7 cellular contexts compared by ENCODE assay signal in the genomic region with DNA sequence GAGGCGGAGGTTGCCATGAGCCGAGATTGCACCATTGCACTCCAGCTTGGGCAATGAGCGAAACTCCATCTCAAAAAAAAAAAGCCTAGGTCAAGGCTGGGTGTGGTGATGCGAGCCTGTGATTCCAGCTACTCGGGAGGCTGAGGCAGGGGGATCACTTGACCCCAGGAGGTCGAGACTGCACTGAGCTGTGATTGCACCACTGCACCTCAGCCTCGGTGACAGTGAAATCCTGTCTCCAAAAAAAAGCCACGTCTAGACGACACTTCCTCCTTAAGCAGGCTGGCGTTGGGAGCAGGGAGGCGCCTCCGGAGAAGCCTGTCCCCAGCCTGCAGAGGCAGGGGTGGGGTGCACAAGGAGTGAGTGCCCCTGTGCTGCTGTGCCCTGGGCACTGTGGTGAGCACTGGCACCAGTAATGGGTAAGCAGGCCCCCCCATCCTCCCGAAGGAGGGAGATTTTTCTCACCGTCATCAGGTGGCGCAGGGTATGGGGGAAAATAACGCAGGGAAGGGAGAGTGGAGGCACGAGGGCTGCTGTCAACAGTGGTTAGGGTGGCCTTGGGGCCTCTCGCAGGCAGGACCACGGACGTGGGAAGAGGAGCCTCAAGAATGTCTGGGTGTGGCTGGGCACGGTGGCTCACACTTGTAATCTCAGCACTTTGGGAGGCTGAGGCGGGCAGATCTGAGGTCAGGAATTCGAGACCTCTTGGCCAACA. TPM values are rescaled to one million over a fixed set of nuclear protein-coding genes. Genes with fewer than 3 reads are reported as not detected.
DNase-seq lines count a peak whose midpoint lies in the region; ATAC-seq and TF ChIP-seq lines count a peak whose summit lies in the region.
"Had no signal": no experiment of that assay in that cellular context is flagged by ENCODE, and none has a peak within 500 bp of the region (broad histone marks: within the 10 kb centered on the region; RNA-seq: fewer than 3 reads in every experiment).

No MANE protein-coding gene starts in this region.

- H3K4me3 ChIP-seq in smooth muscle cell, result no peak overlapping the region

- H3K27me3 ChIP-seq in smooth muscle cell (ENCODE audit: low read depth), result no peaks in the 10 kb centered on the region

- ATAC-seq in HG03159 (IDR thresholded peaks at IDR 0.05; ENCODE audit: unreplicated experiment), result no peak

- H3K27ac ChIP-seq in smooth muscle cell (ENCODE audit: low read depth), result peak overlapping the region; percentile 31

- peaks cover 13% of the 10 kb centered on the region for H3K79me2 ChIP-seq in smooth muscle cell (ENCODE audit: low read depth)

- H2AFZ ChIP-seq in smooth muscle cell (ENCODE audit: low read depth), result no peak overlapping the region

- peaks cover 6% of the 10 kb centered on the region for H3F3A ChIP-seq in smooth muscle cell (ENCODE audit: low read depth)

- peaks cover 3% of the 10 kb centered on the region for H4K20me1 ChIP-seq in smooth muscle cell (ENCODE audit: low read depth)

- DNase-seq in KBM-7 (peak; percentile 68), smooth muscle cell (lab: John Stamatoyannopoulos, UW; ENCODE audit: unreplicated experiment) (no peak), GOT3 (lab: John Stamatoyannopoulos, UW) (no peak), COLO668 (lab: John Stamatoyannopoulos, UW; ENCODE audit: unreplicated experiment) (no peak)
- DNase-seq in activated CD8-positive, alpha-beta memory T cell treated with anti-CD3 and anti-CD28 coated beads, Interleukin-2, amount 50 U/mL, for 4 hours, result peak; percentile 60
- DNase-seq: NCI-H2081 treated with DMSO at 0.1 percent for 48 hours had no signal

- no peak overlapping the region for H3K4me2 ChIP-seq in smooth muscle cell

- H3K4me1 ChIP-seq in smooth muscle cell (ENCODE audit: low read depth), result peaks cover 5% of the 10 kb centered on the region

- no peak overlapping the region for H3K9ac ChIP-seq in smooth muscle cell (ENCODE audit: low read depth)

- WGBS in smooth muscle cell (ENCODE audit: low lambda C conversion rate), result 62% methylated on average over 23 of the region's 23 CpGs

- no peaks in the 10 kb centered on the region for H3K36me3 ChIP-seq in smooth muscle cell (ENCODE audit: low read depth)

- no peaks in the 10 kb centered on the region for H3K9me3 ChIP-seq in smooth muscle cell (replicated peaks; ENCODE audit: low read depth)

- in situ Hi-C loops in KBM-7 (cut with MboI; ENCODE audit: low pct_unique_long_range_greater_than_20kb, low sequenced_read_pairs), result no loop called here

- no peak for TF ChIP-seq CTCF in smooth muscle cell (IDR thresholded peaks at IDR 0.05; ENCODE audit: borderline replicate concordance, insufficient read depth, poor library complexity, severe bottlenecking)

RNA-seq across cellular contexts. Expression of a gene that starts 0.7 kb away (rescaled TPM):
- 1.5 and 2.0 TPM in 2 replicates for total RNA-seq in smooth muscle cell
- polyA plus RNA-seq in smooth muscle cell, result 3.8 and 9.7 TPM in 2 replicates

RNA-seq across cellular contexts. Expression of a gene that starts 6.0 kb away (rescaled TPM):
- 9.7 and 11.1 TPM in 2 replicates for total RNA-seq in smooth muscle cell
- polyA plus RNA-seq in smooth muscle cell, result 22.6 and 25.6 TPM in 2 replicates

RNA-seq across cellular contexts. Expression of a gene that starts 7.5 kb away (rescaled TPM):
- total RNA-seq in smooth muscle cell, result 138 and 164 TPM in 2 replicates
- 185 and 196 TPM in 2 replicates for polyA plus RNA-seq in smooth muscle cell

RNA-seq across cellular contexts. Expression of a gene that starts 9.7 kb away (rescaled TPM):
- 3.5 and 5.5 TPM in 2 replicates for total RNA-seq in smooth muscle cell
- 7.2 and 8.6 TPM in 2 replicates for polyA plus RNA-seq in smooth muscle cell

RNA-seq across cellular contexts. Expression of a gene that starts 26.1 kb away (rescaled TPM):
- 13.7 and 15.6 TPM in 2 replicates for total RNA-seq in smooth muscle cell
- 22.6 and 28.7 TPM in 2 replicates for polyA plus RNA-seq in smooth muscle cell

Comparison
In these comparisons a context has a peak if more than half of its experiments do, and no peak if none do; other contexts are left out.
1. DNase-seq: peak in KBM-7 (single experiment) and activated CD8-positive, alpha-beta memory T cell treated with anti-CD3 and anti-CD28 coated beads, Interleukin-2, amount 50 U/mL, for 4 hours (single experiment); none in smooth muscle cell (single experiment), GOT3 (single experiment) and COLO668 (single experiment).